In genomic region chr11:92512204-92512569, GRCh38 we compare ENCODE assay signal across 1 cellular context.
TF ChIP-seq lines count a peak whose summit lies in the region.

No MANE protein-coding gene starts in this region.

TF ChIP-seq in WTC11, 78 proteins besides CTCF, POLR2A, EP300 and RAD21 (continued from another document):
- TF ChIP-seq, protein P1, sequence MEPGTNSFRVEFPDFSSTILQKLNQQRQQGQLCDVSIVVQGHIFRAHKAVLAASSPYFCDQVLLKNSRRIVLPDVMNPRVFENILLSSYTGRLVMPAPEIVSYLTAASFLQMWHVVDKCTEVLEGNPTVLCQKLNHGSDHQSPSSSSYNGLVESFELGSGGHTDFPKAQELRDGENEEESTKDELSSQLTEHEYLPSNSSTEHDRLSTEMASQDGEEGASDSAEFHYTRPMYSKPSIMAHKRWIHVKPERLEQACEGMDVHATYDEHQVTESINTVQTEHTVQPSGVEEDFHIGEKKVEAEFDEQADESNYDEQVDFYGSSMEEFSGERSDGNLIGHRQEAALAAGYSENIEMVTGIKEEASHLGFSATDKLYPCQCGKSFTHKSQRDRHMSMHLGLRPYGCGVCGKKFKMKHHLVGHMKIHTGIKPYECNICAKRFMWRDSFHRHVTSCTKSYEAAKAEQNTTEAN (CRISPR knock-in tag; IDR thresholded peaks at IDR 0.05), result no peak
- TF ChIP-seq NR2C2 (CRISPR knock-in tag; IDR thresholded peaks at IDR 0.05), result no peak
- TF ChIP-seq, protein P2, sequence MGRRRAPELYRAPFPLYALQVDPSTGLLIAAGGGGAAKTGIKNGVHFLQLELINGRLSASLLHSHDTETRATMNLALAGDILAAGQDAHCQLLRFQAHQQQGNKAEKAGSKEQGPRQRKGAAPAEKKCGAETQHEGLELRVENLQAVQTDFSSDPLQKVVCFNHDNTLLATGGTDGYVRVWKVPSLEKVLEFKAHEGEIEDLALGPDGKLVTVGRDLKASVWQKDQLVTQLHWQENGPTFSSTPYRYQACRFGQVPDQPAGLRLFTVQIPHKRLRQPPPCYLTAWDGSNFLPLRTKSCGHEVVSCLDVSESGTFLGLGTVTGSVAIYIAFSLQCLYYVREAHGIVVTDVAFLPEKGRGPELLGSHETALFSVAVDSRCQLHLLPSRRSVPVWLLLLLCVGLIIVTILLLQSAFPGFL (CRISPR knock-in tag; IDR thresholded peaks at IDR 0.05; ENCODE audit: borderline replicate concordance), result no peak
